8 cellular contexts compared by ENCODE assay signal in genomic region chr15:40340038-40340739, GRCh38. TPM values are rescaled to one million over a fixed set of nuclear protein-coding genes. Genes with fewer than 3 reads are reported as not detected.
DNase-seq lines count a peak whose midpoint lies in the region; ATAC-seq and TF ChIP-seq lines count a peak whose summit lies in the region.

No MANE protein-coding gene starts in this region.

- peak overlapping the region; percentile 12 for H3K27ac Mint-ChIP-seq in glutamatergic neuron (ENCODE audit: unreplicated experiment)

- H3K27me3 Mint-ChIP-seq in glutamatergic neuron (ENCODE audit: unreplicated experiment), result peaks cover 6% of the 10 kb centered on the region

- no peak overlapping the region for H3K4me3 Mint-ChIP-seq in glutamatergic neuron (ENCODE audit: unreplicated experiment)

- ATAC-seq in SK-N-SH treated with all-trans-retinoic acid at 6 μM for 48 hours, result peak; percentile 51
- ATAC-seq in HG02938 (IDR thresholded peaks at IDR 0.05; ENCODE audit: unreplicated experiment), result no peak
- ATAC-seq in GM19324 (IDR thresholded peaks at IDR 0.05; ENCODE audit: low FRiP score, unreplicated experiment), result no peak

- H3K4me1 Mint-ChIP-seq in glutamatergic neuron (ENCODE audit: low read depth, unreplicated experiment), result peaks cover 15% of the 10 kb centered on the region

- H3K9me3 Mint-ChIP-seq in glutamatergic neuron (ENCODE audit: unreplicated experiment), result peaks cover 3% of the 10 kb centered on the region

- DNase-seq in ELR (ENCODE audit: low read depth), result peak; percentile 65
- DNase-seq in glutamatergic neuron, result peak; percentile 72
- DNase-seq in putamen (ENCODE audit: low spot score), result peak; percentile 67
- no peak for DNase-seq in T-helper 1 cell
- DNase-seq in activated CD4-positive, alpha-beta T cell treated with anti-CD3 and anti-CD28 coated beads, Interleukin-2, amount 50 U/mL, for 48 hours, result no peak

- TF ChIP-seq CTCF in glutamatergic neuron (IDR thresholded peaks at IDR 0.05; ENCODE audit: partially characterized antibody, unreplicated experiment), result no peak

- H3K36me3 Mint-ChIP-seq in glutamatergic neuron (ENCODE audit: unreplicated experiment), result no peaks in the 10 kb centered on the region

TF ChIP-seq in SK-N-SH treated with all-trans-retinoic acid at 6 μM for 48 hours, 23 proteins besides CTCF, POLR2A, EP300 and RAD21:
- TF ChIP-seq TCF4 (CRISPR knock-in tag; IDR thresholded peaks at IDR 0.05; ENCODE audit: borderline replicate concordance) (no peak), ZFP30 (CRISPR knock-in tag; IDR thresholded peaks at IDR 0.05) (peak; percentile 1; the same call in 1 of the 2 replicates), GLIS3 (CRISPR knock-in tag; IDR thresholded peaks at IDR 0.05) (no peak), ESRRG (CRISPR knock-in tag; IDR thresholded peaks at IDR 0.05) (0 out of 2 replicates have a peak, but pooled peaks have one; percentile 36), ISL1 (CRISPR knock-in tag; IDR thresholded peaks at IDR 0.05) (no peak), ARNTL (CRISPR knock-in tag; IDR thresholded peaks at IDR 0.05; ENCODE audit: borderline replicate concordance, low read depth) (no peak), ZC3H10 (CRISPR knock-in tag; IDR thresholded peaks at IDR 0.05) (no peak), SNAI2 (CRISPR knock-in tag; IDR thresholded peaks at IDR 0.05) (0 out of 2 replicates have a peak, but pooled peaks have one; percentile 31)
- TF ChIP-seq, protein P1, sequence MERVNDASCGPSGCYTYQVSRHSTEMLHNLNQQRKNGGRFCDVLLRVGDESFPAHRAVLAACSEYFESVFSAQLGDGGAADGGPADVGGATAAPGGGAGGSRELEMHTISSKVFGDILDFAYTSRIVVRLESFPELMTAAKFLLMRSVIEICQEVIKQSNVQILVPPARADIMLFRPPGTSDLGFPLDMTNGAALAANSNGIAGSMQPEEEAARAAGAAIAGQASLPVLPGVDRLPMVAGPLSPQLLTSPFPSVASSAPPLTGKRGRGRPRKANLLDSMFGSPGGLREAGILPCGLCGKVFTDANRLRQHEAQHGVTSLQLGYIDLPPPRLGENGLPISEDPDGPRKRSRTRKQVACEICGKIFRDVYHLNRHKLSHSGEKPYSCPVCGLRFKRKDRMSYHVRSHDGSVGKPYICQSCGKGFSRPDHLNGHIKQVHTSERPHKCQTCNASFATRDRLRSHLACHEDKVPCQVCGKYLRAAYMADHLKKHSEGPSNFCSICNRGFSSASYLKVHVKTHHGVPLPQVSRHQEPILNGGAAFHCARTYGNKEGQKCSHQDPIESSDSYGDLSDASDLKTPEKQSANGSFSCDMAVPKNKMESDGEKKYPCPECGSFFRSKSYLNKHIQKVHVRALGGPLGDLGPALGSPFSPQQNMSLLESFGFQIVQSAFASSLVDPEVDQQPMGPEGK (CRISPR knock-in tag; IDR thresholded peaks at IDR 0.05; ENCODE audit: borderline replicate concordance), result no peak
TF ChIP-seq in SK-N-SH treated with all-trans-retinoic acid at 6 μM for 48 hours: peak in this region for 3.

RNA-seq across cellular contexts. Expression of gene CCDC9B, which starts 0.6 kb away (rescaled TPM):
- total RNA-seq in glutamatergic neuron (ENCODE audit: unreplicated experiment), result 0.49 TPM

RNA-seq across cellular contexts. Expression of gene PHGR1, which starts 10.6 kb away (rescaled TPM):
- total RNA-seq in glutamatergic neuron (ENCODE audit: unreplicated experiment), result not detected

RNA-seq across cellular contexts. Expression of gene INAFM2, which starts 16.7 kb away (rescaled TPM):
- total RNA-seq in glutamatergic neuron (ENCODE audit: unreplicated experiment), result 15.9 TPM

RNA-seq across cellular contexts. Expression of gene DISP2, which starts 17.8 kb away (rescaled TPM):
- total RNA-seq in glutamatergic neuron (ENCODE audit: unreplicated experiment), result 44.3 TPM

RNA-seq across cellular contexts. Expression of gene PLCB2, which starts 32.5 kb away (rescaled TPM):
- total RNA-seq in glutamatergic neuron (ENCODE audit: unreplicated experiment), result 2.6 TPM

Comparison
In these comparisons a context has a peak if more than half of its experiments do, and no peak if none do; other contexts are left out.
1. DNase-seq: peak in ELR (single experiment), glutamatergic neuron (single experiment) and putamen (single experiment); none in T-helper 1 cell (0 of 5) and activated CD4-positive, alpha-beta T cell treated with anti-CD3 and anti-CD28 coated beads, Interleukin-2, amount 50 U/mL, for 48 hours (0 of 2).